8 cellular contexts compared by ENCODE assay signal in the genomic region with DNA sequence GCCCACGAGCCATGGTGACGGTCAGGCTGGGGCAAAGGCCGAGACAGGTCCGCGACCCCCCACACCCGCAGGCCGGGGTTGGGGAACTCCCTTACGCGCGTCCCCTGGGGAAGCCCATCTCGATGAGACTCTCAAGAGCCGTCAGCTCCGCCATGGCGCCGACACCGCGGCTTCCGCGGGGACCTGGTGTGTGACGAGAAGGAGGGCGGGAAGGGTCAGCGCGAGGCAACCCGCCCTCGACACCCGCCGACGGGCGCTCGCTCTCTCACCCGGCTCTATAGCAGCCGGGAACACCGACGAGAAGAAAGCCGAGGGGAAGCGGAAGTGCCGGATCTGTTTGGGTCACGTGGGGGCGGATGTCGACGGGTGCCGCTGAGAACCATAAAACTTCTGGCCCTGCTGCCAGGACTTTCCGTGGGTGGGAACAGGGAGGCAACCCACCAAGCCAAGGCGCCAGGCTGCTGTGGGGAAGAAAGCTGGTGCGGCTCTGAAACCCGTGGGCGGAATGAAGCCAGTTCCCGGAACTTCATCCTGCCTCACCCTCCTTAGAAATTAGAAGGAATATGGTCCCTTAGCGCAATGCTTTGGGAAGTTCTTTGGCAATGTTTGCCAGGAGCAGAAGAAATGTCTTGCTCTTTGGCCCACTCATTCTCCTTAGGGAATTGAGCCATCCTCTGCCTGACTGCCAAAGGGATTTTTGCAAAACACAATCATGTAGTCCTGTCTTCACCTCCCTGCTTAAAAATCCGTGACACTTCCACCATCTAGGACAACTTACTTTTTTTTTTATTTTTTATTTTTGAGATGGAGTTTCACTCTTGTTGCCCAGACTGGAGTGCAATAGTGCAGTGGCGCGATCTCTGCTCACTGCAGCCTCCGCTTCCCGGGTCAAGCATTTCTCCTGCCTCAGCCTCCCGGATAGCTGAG. TPM values are rescaled to one million over a fixed set of nuclear protein-coding genes. Genes with fewer than 3 reads are reported as not detected.
A peak's percentile ranks its signal among the peaks of the same experiment; 100 is the strongest.
DNase-seq lines count a peak whose midpoint lies in the region; ATAC-seq lines count a peak whose summit lies in the region.

Gene UBXN1 (minus strand): TSS at position 304 of the 927 bp plus-strand sequence. CDS start 150 bp downstream, at position 154.

- peaks cover 27% of the 10 kb centered on the region for H3K4me1 Mint-ChIP-seq in memory B cell

- peak within 1 kb of the TSS; percentile 97 for H3K27ac Mint-ChIP-seq in memory B cell

- POLR2A ChIA-PET in activated CD8-positive, alpha-beta memory T cell treated with anti-CD3 and anti-CD28 coated beads for 36 hours (lab: Charles Lee) = interaction anchor here (1.1 to 3.0 kb wide), 3 partner anchors 8 to 57 kb away, joined by 5 to 15 read pairs (median 6); partner anchors contain the start of genes B3GAT3, C11orf98, CSKMT and LBHD1

- H3K4me3 Mint-ChIP-seq in memory B cell = peak within 1 kb of the TSS; percentile 83

- no peaks in the 10 kb centered on the region for H3K27me3 ChIP-seq in effector memory CD4-positive, alpha-beta T cell (replicated peaks; ENCODE audit: control insufficient read depth, insufficient read depth, low read length, poor library complexity, severe bottlenecking)

- H3K27ac ChIP-seq in effector memory CD4-positive, alpha-beta T cell (ENCODE audit: insufficient read depth, low read length, poor library complexity, severe bottlenecking) = peak within 1 kb of the TSS; percentile 97

- CTCF ChIA-PET in activated CD8-positive, alpha-beta memory T cell treated with anti-CD3 and anti-CD28 coated beads for 36 hours (lab: Charles Lee) = interaction anchor here (0.6 to 1.2 kb wide), 4 partner anchors 13 to 121 kb away, joined by 4 to 6 read pairs (median 4); partner anchors contain the start of genes C11orf98 and CSKMT

- peaks cover 10% of the 10 kb centered on the region for H3K4me1 ChIP-seq in effector memory CD4-positive, alpha-beta T cell (ENCODE audit: control insufficient read depth, insufficient read depth, low read length, poor library complexity, severe bottlenecking)

- H3K9me3 ChIP-seq in effector memory CD4-positive, alpha-beta T cell (ENCODE audit: control insufficient read depth, low read length) = no peaks in the 10 kb centered on the region

- H3K36me3 Mint-ChIP-seq in memory B cell = peaks cover 11% of the 10 kb centered on the region

- DNase-seq in ACHN (peak; percentile 80), HPDE6-E6E7 (ENCODE audit: extremely low spot score) (peak; percentile 82), NOMO-1 treated with DMSO at 0.1 percent for 48 hours (lab: John Stamatoyannopoulos, UW; ENCODE audit: unreplicated experiment) (peak; percentile 93), memory B cell (ENCODE audit: low spot score in 2 of 2) (peak; percentile 76 to 79)
- DNase-seq in effector memory CD4-positive, alpha-beta T cell = peak; percentile 76 to 82 (median 77)
- peak; percentile 70 for DNase-seq in stimulated activated CD8-positive, alpha-beta memory T cell treated with anti-CD3 and anti-CD28 coated beads, Interleukin-12 subunit alpha, Interleukin-12 subunit beta, amount 100 ng/mL, for 1 hour (ENCODE audit: low read depth)

- peak within 1 kb of the TSS; percentile 83 for H3K4me3 ChIP-seq in effector memory CD4-positive, alpha-beta T cell (ENCODE audit: insufficient read depth, low read depth, low read length, poor library complexity, severe bottlenecking)

- no peaks in the 10 kb centered on the region for H3K9me3 Mint-ChIP-seq in memory B cell

- peaks cover 8% of the 10 kb centered on the region for H3K36me3 ChIP-seq in effector memory CD4-positive, alpha-beta T cell (ENCODE audit: control insufficient read depth, insufficient read depth, low read length)

- ATAC-seq in GM19023 (IDR thresholded peaks at IDR 0.05; ENCODE audit: unreplicated experiment) (peak; percentile 59), memory B cell (ENCODE audit: low read depth) (peak; percentile 85)

- in situ Hi-C loops in ACHN (cut with HindIII; ENCODE audit: low pct_ligation_motif_present, low pct_unique_long_range_greater_than_20kb, low sequenced_read_pairs) = no loop called here

- H3K27me3 Mint-ChIP-seq in memory B cell = no peaks in the 10 kb centered on the region

RNA-seq across cellular contexts. Expression of gene UBXN1, which starts in this region (rescaled TPM):
- total RNA-seq in activated CD8-positive, alpha-beta memory T cell treated with anti-CD3 and anti-CD28 coated beads for 36 hours = 100 to 1,000 TPM; 129 TPM

Comparison
In these comparisons a context has a peak if more than half of its experiments do, and no peak if none do; other contexts are left out.
1. Peak in every context shown above with its lines: DNase-seq, ATAC-seq, H3K4me3 ChIP-seq and H3K27ac ChIP-seq.